Comparison of ENCODE assay signal across 2 cellular contexts in the genomic region with DNA sequence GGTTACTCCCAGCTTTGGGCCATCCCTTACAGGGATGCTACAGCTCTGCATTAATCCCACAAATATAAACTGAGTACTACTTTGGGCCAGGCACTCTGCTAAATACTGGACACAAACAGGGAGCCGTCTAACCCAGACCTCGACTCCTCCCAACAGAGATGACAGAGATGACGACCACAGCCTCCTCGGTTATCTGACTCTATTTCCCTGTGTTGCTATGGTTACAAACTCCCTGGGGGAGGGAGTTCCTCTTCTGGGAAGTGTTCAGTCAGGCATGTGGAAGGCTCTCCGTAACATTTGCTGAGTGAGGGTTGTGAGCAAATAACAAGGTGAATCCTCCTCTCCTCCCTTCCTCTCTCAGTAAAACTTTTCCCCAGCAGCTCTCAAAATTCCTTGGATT.
TF ChIP-seq lines count a peak whose summit lies in the region.

No MANE protein-coding gene starts in this region.

TF ChIP-seq in SK-N-SH, 30 proteins besides CTCF, POLR2A, EP300 and RAD21 (continued from another document):
- TF ChIP-seq POLR2AphosphoS5 (IDR thresholded peaks at IDR 0.05; ENCODE audit: low read depth, low read length) = no peak
- TF ChIP-seq, protein P1, sequence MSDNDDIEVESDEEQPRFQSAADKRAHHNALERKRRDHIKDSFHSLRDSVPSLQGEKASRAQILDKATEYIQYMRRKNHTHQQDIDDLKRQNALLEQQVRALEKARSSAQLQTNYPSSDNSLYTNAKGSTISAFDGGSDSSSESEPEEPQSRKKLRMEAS (IDR thresholded peaks at IDR 0.05; ENCODE audit: low read depth) = no peak
- no peak for TF ChIP-seq TAF1 (IDR thresholded peaks at IDR 0.05; ENCODE audit: borderline replicate concordance, low read depth, low read length)
- no peak for TF ChIP-seq USF2 (IDR thresholded peaks at IDR 0.05; ENCODE audit: borderline replicate concordance, low read depth, low read length)

TF ChIP-seq in SK-N-SH treated with all-trans-retinoic acid at 6 μM for 48 hours, 23 proteins besides CTCF, POLR2A, EP300 and RAD21 (continued from another document):
- TF ChIP-seq TSHZ2 (CRISPR knock-in tag; IDR thresholded peaks at IDR 0.05) (no peak), RARB (CRISPR knock-in tag; IDR thresholded peaks at IDR 0.05) (no peak), SNAI2 (CRISPR knock-in tag; IDR thresholded peaks at IDR 0.05) (no peak), CSDC2 (CRISPR knock-in tag; IDR thresholded peaks at IDR 0.05) (no peak)
